Comparison of ENCODE assay signal across 10 cellular contexts in the genomic region with DNA sequence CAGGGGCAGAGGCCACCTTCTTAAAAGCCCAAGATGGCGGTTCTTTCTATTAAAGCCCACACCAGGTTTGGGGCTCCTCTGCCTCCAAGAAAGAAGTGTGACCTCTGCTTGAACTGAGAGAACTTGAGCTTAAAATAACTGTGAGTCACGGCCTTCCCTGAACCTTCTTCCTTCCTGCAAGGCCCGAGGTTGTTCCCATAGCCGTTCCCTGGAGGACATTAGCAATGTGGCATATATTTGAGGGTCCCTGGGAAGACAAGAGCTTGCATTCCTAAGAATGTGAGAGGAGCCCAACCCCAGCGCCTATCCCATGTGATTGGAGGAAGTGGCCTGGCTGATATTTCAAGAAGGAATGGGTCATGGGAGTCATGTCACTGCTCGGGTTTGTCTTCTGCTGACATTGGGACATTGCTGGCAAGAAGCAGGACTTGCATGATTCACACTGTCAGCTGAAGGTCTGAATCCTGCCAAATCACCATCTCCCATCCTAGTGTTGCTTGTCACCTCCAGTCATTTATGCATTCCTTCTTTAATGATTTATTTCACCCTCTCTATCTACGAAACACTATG.
DNase-seq lines count a peak whose midpoint lies in the region; ATAC-seq, FAIRE-seq and TF ChIP-seq lines count a peak whose summit lies in the region.
"Had no signal": no experiment of that assay in that cellular context is flagged by ENCODE, and none has a peak within 500 bp of the region (broad histone marks: within the 10 kb centered on the region; RNA-seq: fewer than 3 reads in every experiment).

No MANE protein-coding gene starts in this region.

- H3K4me1 Mint-ChIP-seq in endodermal cell: peaks cover 6% of the 10 kb centered on the region
- peaks cover 10% of the 10 kb centered on the region for H3K4me1 Mint-ChIP-seq in stimulated activated effector memory CD8-positive, alpha-beta T cell treated with anti-CD3 and anti-CD28 coated beads, Interleukin-12 subunit alpha, Interleukin-12 subunit beta, amount 100 ng/mL, for 72 hours

- no peaks in the 10 kb centered on the region for H3K27me3 ChIP-seq in keratinocyte (ENCODE audit: control insufficient read depth, extremely low read depth, insufficient read depth, low read length)
- no peaks in the 10 kb centered on the region for H3K27me3 ChIP-seq in suprapubic skin
- H3K27me3 ChIP-seq in endodermal cell (ENCODE audit: control insufficient read depth, insufficient read depth, low read length, poor library complexity, severe bottlenecking): peaks cover 73% of the 10 kb centered on the region

- no peak overlapping the region for H3K4me3 Mint-ChIP-seq in endodermal cell
- H3K4me3 Mint-ChIP-seq in stimulated activated effector memory CD8-positive, alpha-beta T cell treated with anti-CD3 and anti-CD28 coated beads, Interleukin-12 subunit alpha, Interleukin-12 subunit beta, amount 100 ng/mL, for 72 hours: no peak overlapping the region

- H3K27ac ChIP-seq in keratinocyte (ENCODE audit: control insufficient read depth, insufficient read depth, low read length) (no peak overlapping the region), suprapubic skin (peak overlapping the region; percentile 13), endodermal cell (ENCODE audit: low read depth, low read length) (no peak overlapping the region)

- DNase-seq in HT1080 (ENCODE audit: low read depth): peak; percentile 86
- DNase-seq in astrocyte of the spinal cord (ENCODE audit: low read depth, low spot score): peak; percentile 67
- DNase-seq in keratinocyte (ENCODE audit: low read depth, low spot score): no peak
- peak; percentile 77 to 79 for DNase-seq in suprapubic skin (ENCODE audit: low spot score in 2 of 2)
- DNase-seq in HT-29 (ENCODE audit: low spot score): no peak
- DNase-seq in endodermal cell: no peak
- DNase-seq in NCI-H128 (lab: John Stamatoyannopoulos, UW; ENCODE audit: unreplicated experiment): no peak
- no peak for DNase-seq in stimulated activated effector memory CD8-positive, alpha-beta T cell treated with anti-CD3 and anti-CD28 coated beads, Interleukin-12 subunit alpha, Interleukin-12 subunit beta, amount 100 ng/mL, for 72 hours (ENCODE audit: low spot score in 2 of 2)
- DNase-seq: amygdala, NCI-H774 had no signal

- H3K4me3 ChIP-seq in astrocyte of the spinal cord (ENCODE audit: low read depth, low read length) (no peak overlapping the region), keratinocyte (ENCODE audit: control insufficient read depth in 2 of 3, extremely low read depth in 1 of 3, insufficient read depth in 2 of 3, low read depth in 1 of 3, low read length in 3 of 3) (no peak overlapping the region), suprapubic skin (no peak overlapping the region), endodermal cell (ENCODE audit: low read length) (no peak overlapping the region)

- ATAC-seq in stimulated activated effector memory CD8-positive, alpha-beta T cell treated with anti-CD3 and anti-CD28 coated beads, Interleukin-12 subunit alpha, Interleukin-12 subunit beta, amount 100 ng/mL, for 72 hours: no peak

- no peak overlapping the region for H3K27ac Mint-ChIP-seq in endodermal cell
- no peak overlapping the region for H3K27ac Mint-ChIP-seq in stimulated activated effector memory CD8-positive, alpha-beta T cell treated with anti-CD3 and anti-CD28 coated beads, Interleukin-12 subunit alpha, Interleukin-12 subunit beta, amount 100 ng/mL, for 72 hours

- H3K9me3 ChIP-seq in keratinocyte (ENCODE audit: control insufficient read depth, low read depth, low read length) (no peaks in the 10 kb centered on the region), suprapubic skin (no peaks in the 10 kb centered on the region), endodermal cell (ENCODE audit: control insufficient read depth, low read length) (no peaks in the 10 kb centered on the region)

- TF ChIP-seq EP300 in suprapubic skin (IDR thresholded peaks at IDR 0.05): no peak

- no peaks in the 10 kb centered on the region for H3K36me3 Mint-ChIP-seq in endodermal cell (ENCODE audit: low read depth)
- no peaks in the 10 kb centered on the region for H3K36me3 Mint-ChIP-seq in stimulated activated effector memory CD8-positive, alpha-beta T cell treated with anti-CD3 and anti-CD28 coated beads, Interleukin-12 subunit alpha, Interleukin-12 subunit beta, amount 100 ng/mL, for 72 hours

- in situ Hi-C loops in astrocyte of the spinal cord (cut with HindIII; ENCODE audit: low sequenced_read_pairs): no loop called here

- no peaks in the 10 kb centered on the region for H3K9me1 ChIP-seq in keratinocyte (ENCODE audit: control insufficient read depth, extremely low read depth, insufficient read depth, low read length)

- H3K36me3 ChIP-seq in keratinocyte (ENCODE audit: control insufficient read depth in 2 of 2, extremely low read depth in 1 of 2, insufficient read depth in 2 of 2, low read length in 2 of 2): no peaks in the 10 kb centered on the region
- no peaks in the 10 kb centered on the region for H3K36me3 ChIP-seq in suprapubic skin
- no peaks in the 10 kb centered on the region for H3K36me3 ChIP-seq in endodermal cell (ENCODE audit: control insufficient read depth, insufficient read depth, low read length)

- no peaks in the 10 kb centered on the region for H3K79me2 ChIP-seq in keratinocyte (ENCODE audit: control insufficient read depth, insufficient read depth, low read length)

- H3K9ac ChIP-seq in keratinocyte (ENCODE audit: control insufficient read depth, extremely low read depth, insufficient read depth, low read length) (no peak overlapping the region), endodermal cell (ENCODE audit: extremely low read depth, low read length, poor library complexity, severe bottlenecking) (no peak overlapping the region)

- H4K20me1 ChIP-seq in keratinocyte (ENCODE audit: control insufficient read depth, extremely low read depth, insufficient read depth, low read length): no peaks in the 10 kb centered on the region

- H3K27me3 Mint-ChIP-seq in endodermal cell (ENCODE audit: insufficient read depth): peaks cover 32% of the 10 kb centered on the region

- H2AFZ ChIP-seq in keratinocyte (ENCODE audit: control insufficient read depth, low read length): no peak overlapping the region

- H3K4me2 ChIP-seq in keratinocyte (ENCODE audit: control insufficient read depth, extremely low read depth, insufficient read depth, low read depth, low read length): no peak overlapping the region

- dilution Hi-C loops in keratinocyte (cut with MboI; ENCODE audit: extremely low pct_ligation_motif_present, low sequenced_read_pairs): no loop called here

- WGBS in suprapubic skin: 42% methylated on average over 7 of the region's 7 CpGs
- WGBS in endodermal cell (ENCODE audit: insufficient coverage in 1 of 2, insufficient read length in 1 of 2), 2 experiments: 90% methylated on average over 1 to 7 of the region's 7 CpGs

- FAIRE-seq in keratinocyte (lab: Jason Lieb, UNC): peak; percentile 17

- TF ChIP-seq CTCF in astrocyte of the spinal cord (IDR thresholded peaks at IDR 0.05; ENCODE audit: low read depth, low read length): no peak
- no peak for TF ChIP-seq CTCF in keratinocyte (optimal IDR thresholded peaks at IDR 0.05 in 1 of 3, IDR thresholded peaks at IDR 0.05 in 1 of 3, conservative IDR thresholded peaks at IDR 0.05 in 1 of 3; ENCODE audit: extremely low read depth in 1 of 3, insufficient read depth in 2 of 3, low read length in 3 of 3)
- no peak for TF ChIP-seq CTCF in suprapubic skin (IDR thresholded peaks at IDR 0.05)
- no peak for TF ChIP-seq CTCF in endodermal cell (conservative IDR thresholded peaks at IDR 0.05)

- H3K4me1 ChIP-seq in keratinocyte (ENCODE audit: control insufficient read depth, extremely low read depth, insufficient read depth, low read length): peaks cover 5% of the 10 kb centered on the region
- peaks cover 8% of the 10 kb centered on the region for H3K4me1 ChIP-seq in suprapubic skin
- no peaks in the 10 kb centered on the region for H3K4me1 ChIP-seq in endodermal cell (ENCODE audit: control insufficient read depth, insufficient read depth, low read length)

- TF ChIP-seq POLR2A in suprapubic skin (IDR thresholded peaks at IDR 0.05): no peak

- H3K9me3 Mint-ChIP-seq in endodermal cell: no peaks in the 10 kb centered on the region
- H3K9me3 Mint-ChIP-seq in stimulated activated effector memory CD8-positive, alpha-beta T cell treated with anti-CD3 and anti-CD28 coated beads, Interleukin-12 subunit alpha, Interleukin-12 subunit beta, amount 100 ng/mL, for 72 hours: no peaks in the 10 kb centered on the region

Comparison
In these comparisons a context has a peak if more than half of its experiments do, and no peak if none do; other contexts are left out.
1. DNase-seq: peak in HT1080 (single experiment), astrocyte of the spinal cord (single experiment) and suprapubic skin (2 of 2); none in keratinocyte (single experiment), HT-29 (single experiment), endodermal cell (single experiment), NCI-H128 (single experiment) and stimulated activated effector memory CD8-positive, alpha-beta T cell treated with anti-CD3 and anti-CD28 coated beads, Interleukin-12 subunit alpha, Interleukin-12 subunit beta, amount 100 ng/mL, for 72 hours (0 of 2).